In the genomic region with DNA sequence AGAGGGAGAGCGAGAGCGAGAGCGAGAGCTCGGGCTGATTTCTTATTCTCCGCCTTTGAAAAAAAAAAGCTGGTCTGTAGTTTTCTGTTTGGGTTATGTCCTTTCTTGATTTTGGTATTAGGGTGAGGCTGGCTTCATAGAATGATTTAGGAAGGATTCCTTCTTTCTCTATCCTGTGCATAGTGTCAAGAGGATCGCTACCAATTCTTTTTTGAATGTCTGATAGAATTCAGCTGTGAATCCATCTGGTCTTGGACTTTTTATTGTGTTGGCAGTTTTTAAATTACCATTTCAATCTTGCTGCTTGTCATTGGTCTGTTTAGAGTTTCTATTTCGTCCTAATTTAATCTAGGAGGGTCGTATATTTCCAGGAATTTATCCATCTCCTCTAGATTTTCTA, we compare ENCODE assay signal across 9 cellular contexts.
"Had no signal": no experiment of that assay in that cellular context is flagged by ENCODE, and none has a peak within 500 bp of the region (broad histone marks: within the 10 kb centered on the region; RNA-seq: fewer than 3 reads in every experiment).

No MANE protein-coding gene starts in this region.

- H3K27ac ChIP-seq: GM23248, HL-60 had no signal

- H3K9ac ChIP-seq: GM23248 had no signal

- H3K4me3 ChIP-seq: GM23248, HAP-1 had no signal

- DNase-seq: GM23248, GOT3, H7, HFFc6, IMR-90, KBM-7 had no signal

- H3K36me3 ChIP-seq: HAP-1 had no signal

- ATAC-seq: HCT116 had no signal

- H2AFZ ChIP-seq: GM23248 had no signal

- H3K9me3 ChIP-seq: HAP-1 had no signal
